Comparison of ENCODE assay signal across 24 cellular contexts in genomic region chr14:34794941-34795340, GRCh38.
"Had no signal": no experiment of that assay in that cellular context is flagged by ENCODE, and none has a peak within 500 bp of the region (broad histone marks: within the 10 kb centered on the region; RNA-seq: fewer than 3 reads in every experiment).

No MANE protein-coding gene starts in this region.

- H3K27me3 Mint-ChIP-seq: activated naive CD8-positive, alpha-beta T cell; T-cell had no signal

- H3K27ac ChIP-seq: cardiac muscle cell, epithelial cell of prostate, prostate gland, right atrium auricular region, tibial nerve had no signal

- H3K9me3 Mint-ChIP-seq: neural crest cell, T-cell had no signal

- H3K4me1 ChIP-seq: prostate gland, right atrium auricular region, tibial nerve had no signal

- DNase-seq: activated CD8-positive, alpha-beta memory T cell treated with anti-CD3 and anti-CD28 coated beads for 24 hours; activated CD8-positive, alpha-beta memory T cell treated with anti-CD3 and anti-CD28 coated beads, Interleukin-2, amount 50 U/mL, for 48 hours; activated gamma-delta T cell treated with Interleukin-2 at 50 U/mL for 16 hours; endodermal cell; hypothalamus; mammary epithelial cell; stimulated activated CD4-positive, alpha-beta T cell treated with anti-CD3 and anti-CD28 coated beads, Interleukin-2, amount 100 ng/mL, for 24 hours; stimulated activated naive CD8-positive, alpha-beta T cell treated with anti-CD3 and anti-CD28 coated beads, Interleukin-15, Interleukin-2, amounts not matched to agents 100 U/mL and 50 U/mL, for 24 hours; substantia nigra; T-cell; T-helper 9 cell had no signal

- H3K4me3 ChIP-seq: cardiac muscle cell, prostate gland, right atrium auricular region, tibial nerve had no signal

- H3K9me3 ChIP-seq: prostate gland, right atrium auricular region had no signal

- H3K4me3 Mint-ChIP-seq: activated naive CD8-positive, alpha-beta T cell; endodermal cell; neural crest cell; T-cell had no signal

- H3K27me3 ChIP-seq: cardiac muscle cell, right atrium auricular region, tibial nerve had no signal

- FAIRE-seq: frontal cortex, keratinocyte, urothelium cell line had no signal

- H3K36me3 ChIP-seq: prostate gland had no signal

- H3K4me1 Mint-ChIP-seq: endodermal cell, neural crest cell had no signal

- ATAC-seq: activated CD4-positive, CD25-positive, alpha-beta regulatory T cell treated with anti-CD3 and anti-CD28 coated beads, Interleukin-2, amount 50 U/mL, for 24 hours; left lobe of liver; SK-N-SH treated with all-trans-retinoic acid at 6 μM for 48 hours; stimulated activated naive CD8-positive, alpha-beta T cell treated with anti-CD3 and anti-CD28 coated beads, Interleukin-15, Interleukin-2, amounts not matched to agents 100 U/mL and 50 U/mL, for 24 hours; T-cell had no signal

- H3K27ac Mint-ChIP-seq: activated naive CD8-positive, alpha-beta T cell had no signal
